10 cellular contexts compared by ENCODE assay signal in the genomic region with DNA sequence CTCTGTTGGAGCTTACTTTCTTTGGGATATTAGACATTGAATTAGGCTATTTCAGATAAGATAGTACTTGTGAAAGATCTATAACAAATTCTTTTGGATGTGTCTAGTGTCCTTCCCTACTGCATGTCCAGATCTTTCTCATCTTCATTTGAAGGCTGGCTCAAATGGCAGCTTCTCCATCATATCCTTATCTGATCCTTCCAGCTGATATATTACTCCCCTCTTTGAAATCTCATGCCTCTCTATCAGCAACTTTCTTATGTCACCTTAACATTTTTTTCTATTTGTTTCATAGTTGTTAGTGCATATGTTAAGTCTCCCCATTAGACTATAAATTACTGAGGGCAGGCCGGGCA. TPM values are rescaled to one million over a fixed set of nuclear protein-coding genes. Genes with fewer than 3 reads are reported as not detected.
A peak's percentile ranks its signal among the peaks of the same experiment; 100 is the strongest.
DNase-seq lines count a peak whose midpoint lies in the region; ATAC-seq, FAIRE-seq and TF ChIP-seq lines count a peak whose summit lies in the region.
"Had no signal": no experiment of that assay in that cellular context is flagged by ENCODE, and none has a peak within 500 bp of the region (broad histone marks: within the 10 kb centered on the region; RNA-seq: fewer than 3 reads in every experiment).

No MANE protein-coding gene starts in this region.

- peak overlapping the region; percentile 75 for H3K4me3 Mint-ChIP-seq in stimulated activated naive CD8-positive, alpha-beta T cell treated with anti-CD3 and anti-CD28 coated beads, Interleukin-15, Interleukin-2, amounts not matched to agents 100 ng/mL and 50 ng/mL, for 24 hours
- H3K4me3 Mint-ChIP-seq in mesothelial cell of epicardium, result no peak overlapping the region

- H3K4me3 ChIP-seq in tibial artery, result no peak overlapping the region

- peaks cover 80% of the 10 kb centered on the region for H3K36me3 Mint-ChIP-seq in stimulated activated naive CD8-positive, alpha-beta T cell treated with anti-CD3 and anti-CD28 coated beads, Interleukin-15, Interleukin-2, amounts not matched to agents 100 ng/mL and 50 ng/mL, for 24 hours (ENCODE audit: low read depth)
- H3K36me3 Mint-ChIP-seq in activated naive CD4-positive, alpha-beta T cell treated with anti-CD3 and anti-CD28 coated beads, Interleukin-2, amount 50 U/mL, for 72 hours, result peaks cover 19 to 76% of the 10 kb centered on the region in 2 donors
- peaks cover 10% of the 10 kb centered on the region for H3K36me3 Mint-ChIP-seq in mesothelial cell of epicardium

- H3K27me3 ChIP-seq in tibial artery, result no peaks in the 10 kb centered on the region

- intact Hi-C loops in tibial artery (cut with DNase I; ENCODE audit: low total_unique reads), result no loop called here

- H3K4me1 Mint-ChIP-seq in stimulated activated naive CD8-positive, alpha-beta T cell treated with anti-CD3 and anti-CD28 coated beads, Interleukin-15, Interleukin-2, amounts not matched to agents 100 ng/mL and 50 ng/mL, for 24 hours (ENCODE audit: low read depth), result peaks cover 90% of the 10 kb centered on the region
- H3K4me1 Mint-ChIP-seq in mesothelial cell of epicardium, result peaks cover 26% of the 10 kb centered on the region

- no peaks in the 10 kb centered on the region for H3K9me3 Mint-ChIP-seq in stimulated activated naive CD8-positive, alpha-beta T cell treated with anti-CD3 and anti-CD28 coated beads, Interleukin-15, Interleukin-2, amounts not matched to agents 100 ng/mL and 50 ng/mL, for 24 hours
- H3K9me3 Mint-ChIP-seq in activated naive CD4-positive, alpha-beta T cell treated with anti-CD3 and anti-CD28 coated beads, Interleukin-2, amount 50 U/mL, for 72 hours, result no peaks in the 10 kb centered on the region
- no peaks in the 10 kb centered on the region for H3K9me3 Mint-ChIP-seq in mesothelial cell of epicardium

- H3K36me3 ChIP-seq in tibial artery, result peaks cover 37 to 38% (median 37%) of the 10 kb centered on the region in 3 donors

- H3K27ac ChIP-seq in tibial artery, result no peak overlapping the region

- FAIRE-seq in D721Med (lab: Jason Lieb, UNC), result no peak

- H3K27me3 Mint-ChIP-seq in stimulated activated naive CD8-positive, alpha-beta T cell treated with anti-CD3 and anti-CD28 coated beads, Interleukin-15, Interleukin-2, amounts not matched to agents 100 ng/mL and 50 ng/mL, for 24 hours, result no peaks in the 10 kb centered on the region
- no peaks in the 10 kb centered on the region for H3K27me3 Mint-ChIP-seq in mesothelial cell of epicardium (ENCODE audit: low read depth)

- DNase-seq in stimulated activated naive CD8-positive, alpha-beta T cell treated with anti-CD3 and anti-CD28 coated beads, Interleukin-15, Interleukin-2, amounts not matched to agents 100 U/mL and 50 U/mL, for 24 hours, result no peak
- no peak for DNase-seq in activated naive CD4-positive, alpha-beta T cell treated with anti-CD3 and anti-CD28 coated beads, Interleukin-2, amount 50 U/mL, for 72 hours (ENCODE audit: low spot score in 2 of 2)
- DNase-seq in mesothelial cell of epicardium (ENCODE audit: low spot score in 2 of 2, unreplicated experiment in 2 of 2), result no peak
- no peak for DNase-seq in D721Med (ENCODE audit: insufficient read length, low spot score)
- no peak for DNase-seq in SHP77 treated with DMSO at 0.1 percent for 48 hours (lab: John Stamatoyannopoulos, UW)
- DNase-seq in NCI-H2029 (lab: John Stamatoyannopoulos, UW), result no peak
- no peak for DNase-seq in tibial artery
- DNase-seq: cerebellar nuclear complex, SW 1271 had no signal

- TF ChIP-seq CTCF in mesothelial cell of epicardium (IDR thresholded peaks at IDR 0.05; ENCODE audit: unreplicated experiment), result no peak
- no peak for TF ChIP-seq CTCF in D721Med (IDR thresholded peaks at IDR 0.05; ENCODE audit: insufficient read depth, missing control alignments)
- no peak for TF ChIP-seq CTCF in tibial artery (IDR thresholded peaks at IDR 0.05)

- peaks cover 0 to 89% (median 35%) of the 10 kb centered on the region in 4 donors for H3K4me1 ChIP-seq in tibial artery

- H3K9me3 ChIP-seq in tibial artery, result no peaks in the 10 kb centered on the region

- no peak for ATAC-seq in stimulated activated naive CD8-positive, alpha-beta T cell treated with anti-CD3 and anti-CD28 coated beads, Interleukin-15, Interleukin-2, amounts not matched to agents 100 U/mL and 50 U/mL, for 24 hours
- no peak for ATAC-seq in activated naive CD4-positive, alpha-beta T cell treated with anti-CD3 and anti-CD28 coated beads, Interleukin-2, amount 50 U/mL, for 72 hours

- peak overlapping the region; percentile 92 for H3K27ac Mint-ChIP-seq in stimulated activated naive CD8-positive, alpha-beta T cell treated with anti-CD3 and anti-CD28 coated beads, Interleukin-15, Interleukin-2, amounts not matched to agents 100 ng/mL and 50 ng/mL, for 24 hours
- peak overlapping the region; percentile 88 to 90 for H3K27ac Mint-ChIP-seq in activated naive CD4-positive, alpha-beta T cell treated with anti-CD3 and anti-CD28 coated beads, Interleukin-2, amount 50 U/mL, for 72 hours
- peak overlapping the region; percentile 0 for H3K27ac Mint-ChIP-seq in mesothelial cell of epicardium

RNA-seq across cellular contexts. Expression of a gene that starts 17.5 kb away (rescaled TPM):
- total RNA-seq in activated naive CD4-positive, alpha-beta T cell treated with anti-CD3 and anti-CD28 coated beads, Interleukin-2, amount 50 U/mL, for 72 hours, result 100 to 1,000 TPM; 578 to 634 TPM
- 141 to 146 TPM (median 143 TPM) in 3 replicates for total RNA-seq in mesothelial cell of epicardium

RNA-seq across cellular contexts. Expression of a gene that starts 39.0 kb away (rescaled TPM):
- 10 to 100 TPM; 81.8 to 84.1 TPM for total RNA-seq in activated naive CD4-positive, alpha-beta T cell treated with anti-CD3 and anti-CD28 coated beads, Interleukin-2, amount 50 U/mL, for 72 hours
- total RNA-seq in mesothelial cell of epicardium, result 81.8 to 90.9 TPM (median 85.3 TPM) in 3 replicates

Comparison
In these comparisons a context has a peak if more than half of its experiments do, and no peak if none do; other contexts are left out.
1. H3K27ac Mint-ChIP-seq: peak in every context shown above with its lines; median percentile 92 in stimulated activated naive CD8-positive, alpha-beta T cell treated with anti-CD3 and anti-CD28 coated beads, Interleukin-15, Interleukin-2, amounts not matched to agents 100 ng/mL and 50 ng/mL, for 24 hours; 89 in activated naive CD4-positive, alpha-beta T cell treated with anti-CD3 and anti-CD28 coated beads, Interleukin-2, amount 50 U/mL, for 72 hours; 0 in mesothelial cell of epicardium.